ENCODE assay signal across 13 cellular contexts in the genomic region with DNA sequence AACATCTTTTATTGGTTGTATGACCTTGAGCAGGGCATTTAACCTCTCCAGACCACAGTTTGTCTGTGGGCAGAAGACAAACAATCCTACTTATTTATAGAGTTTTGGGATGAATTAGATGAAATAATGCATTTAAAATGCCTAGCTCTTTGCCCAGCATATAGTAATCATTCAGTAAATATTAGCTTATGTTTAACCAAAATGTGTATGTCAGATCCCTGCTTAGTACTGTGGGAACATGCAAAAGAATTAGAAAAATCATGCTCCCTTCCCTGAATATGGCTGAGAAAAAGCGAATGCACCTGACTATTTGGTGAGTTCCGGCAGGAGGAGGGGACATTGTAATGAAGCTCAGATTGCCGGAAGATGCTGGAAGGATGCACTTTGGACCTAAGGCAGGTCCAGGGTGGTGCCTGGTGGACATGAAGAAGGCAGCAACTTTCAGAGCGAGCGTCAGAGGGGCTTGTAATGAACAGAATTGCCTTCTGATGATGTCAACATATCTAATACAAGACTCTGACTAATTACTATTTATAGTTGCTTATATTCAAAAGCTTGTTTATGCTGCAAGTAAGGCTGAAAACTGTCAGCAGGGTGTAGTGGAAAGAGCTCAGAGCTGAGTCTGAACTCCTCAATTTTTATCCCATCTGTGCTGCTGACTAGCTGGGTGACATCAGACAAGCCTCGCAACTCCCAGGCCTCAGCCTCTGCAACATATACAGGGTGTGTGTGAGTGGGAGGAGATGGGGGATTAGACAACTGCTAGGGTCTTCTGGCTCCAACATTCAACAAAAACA.
DNase-seq lines count a peak whose midpoint lies in the region; ATAC-seq and TF ChIP-seq lines count a peak whose summit lies in the region.
"Had no signal": no experiment of that assay in that cellular context is flagged by ENCODE, and none has a peak within 500 bp of the region (broad histone marks: within the 10 kb centered on the region; RNA-seq: fewer than 3 reads in every experiment).

No MANE protein-coding gene starts in this region.

- H3K9me2 ChIP-seq in MM.1S (replicated peaks; ENCODE audit: insufficient read depth, low read length): no peaks in the 10 kb centered on the region

- no peaks in the 10 kb centered on the region for H3F3A ChIP-seq in MM.1S (ENCODE audit: insufficient read depth, low read length)

- no peaks in the 10 kb centered on the region for H4K20me1 ChIP-seq in MM.1S (ENCODE audit: insufficient read depth, low read length)

- no peak overlapping the region for H3K4me2 ChIP-seq in MM.1S (ENCODE audit: low read depth, low read length)

- H3K4me3 ChIP-seq in fibroblast of mammary gland (ENCODE audit: control insufficient read depth, low read depth, low read length) (no peak overlapping the region), rectal smooth muscle tissue (ENCODE audit: low read length) (no peak overlapping the region), MM.1S (ENCODE audit: low read length) (no peak overlapping the region)

- no peak overlapping the region for H2AFZ ChIP-seq in MM.1S (ENCODE audit: low read length)

- H3K27ac ChIP-seq in KOPT-K1 (ENCODE audit: low read depth, low read length, poor library complexity, severe bottlenecking) (peak overlapping the region; percentile 70), rectal smooth muscle tissue (ENCODE audit: low read depth, low read length) (peak overlapping the region; percentile 57), MM.1S (ENCODE audit: low read length) (no peak overlapping the region)
- H3K27ac ChIP-seq: epithelial cell of prostate had no signal

- DNase-seq in Ammon's horn (ENCODE audit: low spot score) (peak; percentile 71), fibroblast of mammary gland (ENCODE audit: low read depth) (peak; percentile 67), MM.1S (no peak), GF-D8 (lab: John Stamatoyannopoulos, UW) (no peak)
- DNase-seq: activated CD4-positive, CD25-positive, alpha-beta regulatory T cell treated with anti-CD3 and anti-CD28 coated beads, Interleukin-2, amount 50 U/mL, for 72 hours; activated gamma-delta T cell; immature natural killer cell; Kasumi-1 had no signal

- no peaks in the 10 kb centered on the region for H3K79me2 ChIP-seq in MM.1S (ENCODE audit: low read length)

- TF ChIP-seq CTCF in fibroblast of mammary gland (conservative IDR thresholded peaks at IDR 0.05; ENCODE audit: control insufficient read depth, insufficient read depth, low read depth, low read length): no peak
- no peak for TF ChIP-seq CTCF in MM.1S (IDR thresholded peaks at IDR 0.05; ENCODE audit: low read length)

- H3K27me3 ChIP-seq in rectal smooth muscle tissue (ENCODE audit: control insufficient read depth, insufficient read depth, low read length) (no peaks in the 10 kb centered on the region), MM.1S (replicated peaks; ENCODE audit: insufficient read depth, low read length) (no peaks in the 10 kb centered on the region)

- no peaks in the 10 kb centered on the region for H3K36me3 ChIP-seq in KOPT-K1 (ENCODE audit: insufficient read depth, low read length)
- H3K36me3 ChIP-seq in rectal smooth muscle tissue (ENCODE audit: control insufficient read depth, insufficient read depth, low read length): no peaks in the 10 kb centered on the region
- H3K36me3 ChIP-seq in MM.1S (replicated peaks; ENCODE audit: insufficient read depth, low read length): no peaks in the 10 kb centered on the region

- ATAC-seq in GM21723 (IDR thresholded peaks at IDR 0.05; ENCODE audit: unreplicated experiment) (no peak), GM19328 (IDR thresholded peaks at IDR 0.05; ENCODE audit: unreplicated experiment) (no peak)

- H3K9ac ChIP-seq in rectal smooth muscle tissue (ENCODE audit: low read length) (no peak overlapping the region), MM.1S (ENCODE audit: low read length) (no peak overlapping the region)

- H3K4me1 ChIP-seq in rectal smooth muscle tissue (ENCODE audit: control insufficient read depth, insufficient read depth, low read length) (peaks cover 57% of the 10 kb centered on the region), MM.1S (ENCODE audit: low read length) (no peaks in the 10 kb centered on the region)

- H3K9me3 ChIP-seq in KOPT-K1 (ENCODE audit: insufficient read depth, low read length, poor library complexity, severe bottlenecking) (no peaks in the 10 kb centered on the region), MM.1S (replicated peaks; ENCODE audit: insufficient read depth, low read length) (no peaks in the 10 kb centered on the region)

Comparison
In these comparisons a context has a peak if more than half of its experiments do, and no peak if none do; other contexts are left out.
1. DNase-seq: peak in Ammon's horn (single experiment) and fibroblast of mammary gland (single experiment); none in MM.1S (single experiment) and GF-D8 (single experiment).